Comparison of ENCODE assay signal across 19 cellular contexts in the genomic region with DNA sequence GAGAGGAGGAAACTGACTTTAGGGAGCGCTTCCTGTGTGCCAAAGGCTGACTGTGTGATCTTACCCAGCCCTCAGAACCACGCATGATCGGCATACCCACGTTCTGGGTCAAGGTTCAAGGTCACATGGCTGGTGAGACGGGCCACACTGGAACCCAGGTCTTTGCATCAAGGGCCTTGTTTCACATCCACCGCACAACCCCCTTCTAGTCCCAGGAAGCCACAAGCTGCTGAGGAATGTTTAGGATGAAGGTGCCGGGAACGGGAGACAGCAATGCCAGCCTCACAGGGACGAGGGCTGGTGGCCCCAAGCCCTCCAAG. TPM values are rescaled to one million over a fixed set of nuclear protein-coding genes. Genes with fewer than 3 reads are reported as not detected.
A peak's percentile ranks its signal among the peaks of the same experiment; 100 is the strongest.
DNase-seq lines count a peak whose midpoint lies in the region; ATAC-seq, FAIRE-seq and TF ChIP-seq lines count a peak whose summit lies in the region.
"Had no signal": no experiment of that assay in that cellular context is flagged by ENCODE, and none has a peak within 500 bp of the region (broad histone marks: within the 10 kb centered on the region; RNA-seq: fewer than 3 reads in every experiment).

No MANE protein-coding gene starts in this region.

- H2AFZ ChIP-seq in HCT116 (ENCODE audit: low read depth, low read length, poor library complexity, severe bottlenecking), result no peak overlapping the region
- H2AFZ ChIP-seq in astrocyte (ENCODE audit: low read depth, low read length), result no peak overlapping the region
- no peak overlapping the region for H2AFZ ChIP-seq in smooth muscle cell (ENCODE audit: low read depth)

- H3K27ac ChIP-seq in HCT116 (ENCODE audit: low read depth, low read length), result no peak overlapping the region
- no peak overlapping the region for H3K27ac ChIP-seq in astrocyte (ENCODE audit: low read depth, low read length)
- H3K27ac ChIP-seq in liver (ENCODE audit: low read depth in 1 of 2, low read length in 2 of 2), result no peak overlapping the region
- H3K27ac ChIP-seq in smooth muscle cell (ENCODE audit: low read depth), result no peak overlapping the region
- H3K27ac ChIP-seq: ascending aorta, sigmoid colon had no signal

- WGBS in liver, result 54% methylated on average over 9 of the region's 9 CpGs
- WGBS in smooth muscle cell (ENCODE audit: low lambda C conversion rate), result 81% methylated on average over 9 of the region's 9 CpGs

- H3K27ac Mint-ChIP-seq in astrocyte (ENCODE audit: unreplicated experiment), result peak overlapping the region; percentile 90
- H3K27ac Mint-ChIP-seq: activated naive CD4-positive, alpha-beta T cell treated with anti-CD3 and anti-CD28 coated beads, Interleukin-2, amount 50 U/mL, for 24 hours; activated T-cell treated with anti-CD3 and anti-CD28 coated beads, Interleukin-2, amount 50 U/mL, for 72 hours; stimulated activated memory B cell treated with anti-CD40 and anti-IgM and Interleukin-4, amounts not matched to agents 10 μg/mL and 1 μg/mL and 100 μg/mL, for 72 hours had no signal

- no peak for TF ChIP-seq POLR2A in HCT116 (IDR thresholded peaks at IDR 0.05; ENCODE audit: borderline replicate concordance, extremely low read depth, insufficient read depth, insufficient read length)

- RAD21 ChIA-PET in HCT116 (lab: Charles Lee; ENCODE audit: low non-redundant PET in 1 of 2, low total read pairs in 2 of 2, uncharacterized antibody in 2 of 2, unreplicated experiment in 2 of 2), result no interaction called here

- no peaks in the 10 kb centered on the region for H3F3A ChIP-seq in smooth muscle cell (ENCODE audit: low read depth)

- no peaks in the 10 kb centered on the region for H3K36me3 Mint-ChIP-seq in astrocyte (ENCODE audit: low read depth, unreplicated experiment)
- H3K36me3 Mint-ChIP-seq: activated naive CD4-positive, alpha-beta T cell treated with anti-CD3 and anti-CD28 coated beads, Interleukin-2, amount 50 U/mL, for 24 hours; IgD-negative memory B cell had no signal

- H3K4me3 Mint-ChIP-seq in astrocyte (ENCODE audit: unreplicated experiment), result peak overlapping the region; percentile 29
- H3K4me3 Mint-ChIP-seq: activated naive CD4-positive, alpha-beta T cell treated with anti-CD3 and anti-CD28 coated beads, Interleukin-2, amount 50 U/mL, for 24 hours; activated T-cell treated with anti-CD3 and anti-CD28 coated beads, Interleukin-2, amount 50 U/mL, for 72 hours; effector memory CD8-positive, alpha-beta T cell; IgD-negative memory B cell; stimulated activated memory B cell treated with anti-CD40 and anti-IgM and Interleukin-4, amounts not matched to agents 10 μg/mL and 1 μg/mL and 100 μg/mL, for 72 hours had no signal

- intact Hi-C loops in HCT116 (cut with micrococcal nuclease), result no loop called here

- DNase-seq in HCT116 (ENCODE audit: low read depth, low spot score) (no peak), astrocyte (ENCODE audit: low read depth) (no peak), smooth muscle cell (lab: John Stamatoyannopoulos, UW; ENCODE audit: unreplicated experiment) (no peak), NCI-H82 treated with DMSO at 0.1 percent for 48 hours (lab: John Stamatoyannopoulos, UW; ENCODE audit: unreplicated experiment) (no peak)
- no peak for DNase-seq in stimulated activated naive CD8-positive, alpha-beta T cell treated with anti-CD3 and anti-CD28 coated beads, Interleukin-15, Interleukin-2, amounts not matched to agents 100 U/mL and 50 U/mL, for 24 hours
- DNase-seq: activated CD4-positive, alpha-beta T cell treated with anti-CD3 and anti-CD28 coated beads for 4 hours; activated T-cell treated with anti-CD3 and anti-CD28 coated beads, Interleukin-2, amount 50 U/mL, for 72 hours; effector memory CD8-positive, alpha-beta T cell; MM.1S; NCI-H187 treated with DMSO at 0.1 percent for 48 hours; NCI-H774; sigmoid colon had no signal

- BruUV-seq in HCT116 (replicated peaks; lab: Mats Ljungman, UMichigan), result no TSS peak

- TF ChIP-seq CTCF in HCT116 (IDR thresholded peaks at IDR 0.05 in 2 of 3, conservative IDR thresholded peaks at IDR 0.05 in 1 of 3; ENCODE audit: borderline replicate concordance in 1 of 3, insufficient read depth in 1 of 3, low read depth in 2 of 3, low read length in 2 of 3) (no peak), astrocyte (IDR thresholded peaks at IDR 0.05; ENCODE audit: insufficient read depth, low read depth, low read length) (no peak), liver (IDR thresholded peaks at IDR 0.05; ENCODE audit: low read depth, low read length, missing input control) (no peak), smooth muscle cell (IDR thresholded peaks at IDR 0.05; ENCODE audit: borderline replicate concordance, insufficient read depth, poor library complexity, severe bottlenecking) (no peak)

- POLR2A ChIA-PET in HCT116 (lab: Charles Lee), result no interaction called here

- H3K9me3 Mint-ChIP-seq in astrocyte (ENCODE audit: unreplicated experiment), result no peaks in the 10 kb centered on the region
- H3K9me3 Mint-ChIP-seq: activated naive CD4-positive, alpha-beta T cell treated with anti-CD3 and anti-CD28 coated beads, Interleukin-2, amount 50 U/mL, for 24 hours; activated T-cell treated with anti-CD3 and anti-CD28 coated beads, Interleukin-2, amount 50 U/mL, for 72 hours; effector memory CD8-positive, alpha-beta T cell; IgD-negative memory B cell; stimulated activated memory B cell treated with anti-CD40 and anti-IgM and Interleukin-4, amounts not matched to agents 10 μg/mL and 1 μg/mL and 100 μg/mL, for 72 hours had no signal

- peak overlapping the region; percentile 32; the same call in 1 of the 2 replicates for H3K4me2 ChIP-seq in HCT116 (ENCODE audit: low read length)
- peak overlapping the region; percentile 56 for H3K4me2 ChIP-seq in astrocyte (ENCODE audit: low read length)
- H3K4me2 ChIP-seq in smooth muscle cell, result peak overlapping the region; percentile 46

- H3K9me3 ChIP-seq in HCT116 (ENCODE audit: control insufficient read depth in 1 of 2, insufficient read depth in 1 of 2, low read depth in 1 of 2, low read length in 2 of 2) (no peaks in the 10 kb centered on the region), astrocyte (ENCODE audit: insufficient read depth, low read depth, low read length) (no peaks in the 10 kb centered on the region), liver (ENCODE audit: control insufficient read depth in 4 of 4, low read length in 3 of 4) (no peaks in the 10 kb centered on the region), smooth muscle cell (replicated peaks; ENCODE audit: low read depth) (no peaks in the 10 kb centered on the region)
- H3K9me3 ChIP-seq: ascending aorta, sigmoid colon had no signal

- no peak for FAIRE-seq in astrocyte (lab: Jason Lieb, UNC)
- FAIRE-seq: colon had no signal

- no peak for ATAC-seq in HCT116
- no peak for ATAC-seq in stimulated activated naive CD8-positive, alpha-beta T cell treated with anti-CD3 and anti-CD28 coated beads, Interleukin-15, Interleukin-2, amounts not matched to agents 100 U/mL and 50 U/mL, for 24 hours
- ATAC-seq in HG03097 (IDR thresholded peaks at IDR 0.05; ENCODE audit: low FRiP score, unreplicated experiment), result no peak
- ATAC-seq: activated T-cell treated with anti-CD3 and anti-CD28 coated beads, Interleukin-2, amount 50 U/mL, for 72 hours; effector memory CD8-positive, alpha-beta T cell; stimulated activated memory B cell treated with anti-CD40 and anti-IgM and Interleukin-4, amounts not matched to agents 10 μg/mL and 1 μg/mL and 100 μg/mL, for 72 hours had no signal

- TF ChIP-seq RAD21 in HCT116 (IDR thresholded peaks at IDR 0.05; ENCODE audit: low read depth), result no peak
- no peak for TF ChIP-seq RAD21 in liver (IDR thresholded peaks at IDR 0.05)

- H3K27me3 ChIP-seq in HCT116 (ENCODE audit: insufficient read depth, low read length) (no peaks in the 10 kb centered on the region), astrocyte (ENCODE audit: insufficient read depth, low read length) (peaks cover 7% of the 10 kb centered on the region), liver (ENCODE audit: control insufficient read depth in 4 of 4, insufficient read depth in 4 of 4, low read length in 3 of 4) (no peaks in the 10 kb centered on the region), smooth muscle cell (ENCODE audit: low read depth) (no peaks in the 10 kb centered on the region)
- H3K27me3 ChIP-seq: ascending aorta, sigmoid colon had no signal

- CTCF ChIA-PET in HCT116 (lab: Charles Lee), result no interaction called here

- peaks cover 10% of the 10 kb centered on the region for H3K4me1 Mint-ChIP-seq in astrocyte (ENCODE audit: low read depth, unreplicated experiment)
- H3K4me1 Mint-ChIP-seq: activated naive CD4-positive, alpha-beta T cell treated with anti-CD3 and anti-CD28 coated beads, Interleukin-2, amount 50 U/mL, for 24 hours had no signal

- H3K9me2 ChIP-seq in HCT116 (ENCODE audit: insufficient read depth), result no peaks in the 10 kb centered on the region

- H3K36me3 ChIP-seq in HCT116 (ENCODE audit: control insufficient read depth in 1 of 2, insufficient read depth in 2 of 2, low read length in 2 of 2) (no peaks in the 10 kb centered on the region), astrocyte (ENCODE audit: insufficient read depth, low read length) (no peaks in the 10 kb centered on the region), liver (ENCODE audit: control insufficient read depth in 4 of 4, insufficient read depth in 3 of 4, low read depth in 1 of 4, low read length in 3 of 4) (no peaks in the 10 kb centered on the region), smooth muscle cell (ENCODE audit: low read depth) (no peaks in the 10 kb centered on the region)
- H3K36me3 ChIP-seq: ascending aorta, sigmoid colon had no signal

- H3K27me3 Mint-ChIP-seq in astrocyte (ENCODE audit: low read depth, unreplicated experiment), result peaks cover 27% of the 10 kb centered on the region
- H3K27me3 Mint-ChIP-seq: activated naive CD4-positive, alpha-beta T cell treated with anti-CD3 and anti-CD28 coated beads, Interleukin-2, amount 50 U/mL, for 24 hours; effector memory CD8-positive, alpha-beta T cell; IgD-negative memory B cell had no signal

- H4K20me1 ChIP-seq in HCT116 (ENCODE audit: insufficient read depth), result no peaks in the 10 kb centered on the region
- no peaks in the 10 kb centered on the region for H4K20me1 ChIP-seq in astrocyte (ENCODE audit: insufficient read depth, low read length)
- H4K20me1 ChIP-seq in smooth muscle cell (ENCODE audit: low read depth), result no peaks in the 10 kb centered on the region

- H3K9ac ChIP-seq in HCT116 (ENCODE audit: low read length), result no peak overlapping the region
- no peak overlapping the region for H3K9ac ChIP-seq in astrocyte (ENCODE audit: low read length)
- H3K9ac ChIP-seq in liver (ENCODE audit: low read depth in 1 of 2, low read length in 2 of 2), result no peak overlapping the region
- H3K9ac ChIP-seq in smooth muscle cell (ENCODE audit: low read depth), result no peak overlapping the region

- peaks cover 6 to 11% of the 10 kb centered on the region in 2 experiments; a peak in 3 of 4 replicates for H3K4me1 ChIP-seq in HCT116 (ENCODE audit: control insufficient read depth in 1 of 2, insufficient read depth in 2 of 2, low read length in 2 of 2)
- H3K4me1 ChIP-seq in astrocyte (ENCODE audit: insufficient read depth, low read length), result no peaks in the 10 kb centered on the region
- H3K4me1 ChIP-seq in liver (ENCODE audit: control insufficient read depth in 4 of 4, insufficient read depth in 4 of 4, low read length in 3 of 4), result no peaks in the 10 kb centered on the region
- H3K4me1 ChIP-seq in smooth muscle cell (ENCODE audit: low read depth), result peaks cover 31% of the 10 kb centered on the region
- H3K4me1 ChIP-seq: ascending aorta had no signal

- H3K79me2 ChIP-seq in HCT116 (ENCODE audit: insufficient read depth, low read length) (no peaks in the 10 kb centered on the region), astrocyte (ENCODE audit: insufficient read depth, low read length) (no peaks in the 10 kb centered on the region), smooth muscle cell (ENCODE audit: low read depth) (no peaks in the 10 kb centered on the region)

- no peak overlapping the region for H3K4me3 ChIP-seq in HCT116 (replicated peaks in 1 of 2; ENCODE audit: low read depth in 1 of 2, low read length in 2 of 2)
- H3K4me3 ChIP-seq in astrocyte (ENCODE audit: insufficient read depth, low read depth, low read length), result no peak overlapping the region
- H3K4me3 ChIP-seq in liver (ENCODE audit: low read depth in 1 of 3, low read length in 3 of 3), result no peak overlapping the region
- no peak overlapping the region for H3K4me3 ChIP-seq in smooth muscle cell
- H3K4me3 ChIP-seq: sigmoid colon had no signal

RNA-seq across cellular contexts. Expression of a gene that starts 50.7 kb away (rescaled TPM):
- 10.4 TPM for total RNA-seq in HCT116 (2021; ENCODE audit: unreplicated experiment)
- 9.7 and 12.2 TPM in 2 replicates for polyA plus RNA-seq in HCT116 (2012)
- total RNA-seq in astrocyte, result 1.7 and 1.9 TPM in 2 replicates
- total RNA-seq in liver, result 10 to 100 TPM in 1 of 2 donors, 1 to 10 TPM in 1; 4.1 to 94.4 TPM
- 1 to 10 TPM; 2.2 to 3.6 TPM for polyA plus RNA-seq in liver
- 0.22 TPM in 1 of 2 replicates, not detected in the other for total RNA-seq in smooth muscle cell
- polyA plus RNA-seq in smooth muscle cell, result 0.51 and 1.1 TPM in 2 replicates
